In genomic region chr3:49717539-49718418, GRCh38 we compare ENCODE assay signal across 12 cellular contexts. TPM values are rescaled to one million over a fixed set of nuclear protein-coding genes. Genes with fewer than 3 reads are reported as not detected.
A peak's percentile ranks its signal among the peaks of the same experiment; 100 is the strongest.
DNase-seq lines count a peak whose midpoint lies in the region; ATAC-seq and TF ChIP-seq lines count a peak whose summit lies in the region.
"Had no signal": no experiment of that assay in that cellular context is flagged by ENCODE, and none has a peak within 500 bp of the region (broad histone marks: within the 10 kb centered on the region; RNA-seq: fewer than 3 reads in every experiment).

No MANE protein-coding gene starts in this region.

- H3K36me3 Mint-ChIP-seq in endodermal cell (ENCODE audit: low read depth) = peaks cover 30% of the 10 kb centered on the region

- no peak overlapping the region for H3K9ac ChIP-seq in endodermal cell (ENCODE audit: extremely low read depth, low read length, poor library complexity, severe bottlenecking)
- no peak overlapping the region for H3K9ac ChIP-seq in Karpas-422 (ENCODE audit: low read length)

- H2AFZ ChIP-seq in osteoblast (ENCODE audit: low read length) (no peak overlapping the region), Karpas-422 (ENCODE audit: low read length) (no peak overlapping the region)

- H3K4me2 ChIP-seq in osteoblast (ENCODE audit: insufficient read depth, low read length) (no peak overlapping the region), Karpas-422 (ENCODE audit: low read depth, low read length, poor library complexity, severe bottlenecking) (no peak overlapping the region)
- H3K4me2 ChIP-seq: A549 had no signal

- peaks cover 10% of the 10 kb centered on the region for H3K4me1 Mint-ChIP-seq in endodermal cell

- H3K27me3 Mint-ChIP-seq in endodermal cell (ENCODE audit: insufficient read depth) = peaks cover 4% of the 10 kb centered on the region

- H3K27me3 ChIP-seq in endodermal cell (ENCODE audit: control insufficient read depth, insufficient read depth, low read length, poor library complexity, severe bottlenecking) (no peaks in the 10 kb centered on the region), osteoblast (ENCODE audit: insufficient read depth, low read length) (no peaks in the 10 kb centered on the region), Karpas-422 (ENCODE audit: low read length) (no peaks in the 10 kb centered on the region)
- H3K27me3 ChIP-seq: brain microvascular endothelial cell, gastroesophageal sphincter had no signal

- H4K20me1 ChIP-seq in osteoblast (ENCODE audit: insufficient read depth, low read length) (peaks cover 18% of the 10 kb centered on the region), Karpas-422 (ENCODE audit: insufficient read depth, low read depth, low read length) (no peaks in the 10 kb centered on the region)

- POLR2A ChIA-PET in HEK293T (lab: Yijun Ruan, JAX) = interaction anchor here (1.0 kb wide), 1 partner anchor 39 kb away, joined by 3 read pairs; no protein-coding TSS in a partner anchor

- no peak for TF ChIP-seq CTCF in endodermal cell (conservative IDR thresholded peaks at IDR 0.05)
- TF ChIP-seq CTCF in osteoblast (IDR thresholded peaks at IDR 0.05; ENCODE audit: extremely low read depth, low read depth, low read length) = no peak
- TF ChIP-seq CTCF in GM20000 (IDR thresholded peaks at IDR 0.05; ENCODE audit: extremely low read depth, missing control alignments) = no peak

- no peak overlapping the region for H3K27ac ChIP-seq in endodermal cell (ENCODE audit: low read depth, low read length)
- H3K27ac ChIP-seq in osteoblast (ENCODE audit: low read depth, low read length) = no peak overlapping the region
- H3K27ac ChIP-seq in Karpas-422 (ENCODE audit: low read length) = no peak overlapping the region
- H3K27ac ChIP-seq: A549, brain microvascular endothelial cell, gastroesophageal sphincter, thoracic aorta had no signal

- ATAC-seq in GM18873 (IDR thresholded peaks at IDR 0.05; ENCODE audit: low FRiP score, unreplicated experiment) = no peak
- ATAC-seq: A549, gastroesophageal sphincter had no signal

- H3K9me3 ChIP-seq in endodermal cell (ENCODE audit: control insufficient read depth, low read length) = no peaks in the 10 kb centered on the region
- no peaks in the 10 kb centered on the region for H3K9me3 ChIP-seq in osteoblast (ENCODE audit: low read depth, low read length)
- no peaks in the 10 kb centered on the region for H3K9me3 ChIP-seq in Karpas-422 (ENCODE audit: low read length)
- H3K9me3 ChIP-seq: A549, gastroesophageal sphincter, thoracic aorta had no signal

- no peaks in the 10 kb centered on the region for H3K9me2 ChIP-seq in Karpas-422 (replicated peaks; ENCODE audit: insufficient read depth, low read length)

- no peaks in the 10 kb centered on the region for H3K9me3 Mint-ChIP-seq in endodermal cell

- H3K4me3 Mint-ChIP-seq in endodermal cell = peak overlapping the region; percentile 69

- H3K36me3 ChIP-seq in endodermal cell (ENCODE audit: control insufficient read depth, insufficient read depth, low read length) (peaks cover 24% of the 10 kb centered on the region), osteoblast (ENCODE audit: insufficient read depth, low read length) (peaks cover 20% of the 10 kb centered on the region), Karpas-422 (ENCODE audit: insufficient read depth, low read length) (peaks cover 15% of the 10 kb centered on the region; the same call in 1 of the 2 replicates)

- H3K4me3 ChIP-seq in endodermal cell (ENCODE audit: low read length) (no peak overlapping the region), osteoblast (ENCODE audit: insufficient read depth, low read length) (no peak overlapping the region), Karpas-422 (ENCODE audit: low read length) (no peak overlapping the region)
- H3K4me3 ChIP-seq: A549 had no signal

- peak; percentile 47 for DNase-seq in NCI-H748 (lab: John Stamatoyannopoulos, UW; ENCODE audit: unreplicated experiment)
- no peak for DNase-seq in NCI-H748 treated with DMSO at 0.1 percent for 48 hours (lab: John Stamatoyannopoulos, UW)
- DNase-seq in HEK293T (ENCODE audit: extremely low spot score) = no peak
- peak; percentile 53 for DNase-seq in endodermal cell
- peak; percentile 23 for DNase-seq in osteoblast (ENCODE audit: insufficient read length, low spot score, missing footprints)
- no peak for DNase-seq in Karpas-422
- DNase-seq in GM20000 (ENCODE audit: low spot score) = no peak
- DNase-seq: brain microvascular endothelial cell had no signal

- H3K27ac Mint-ChIP-seq in endodermal cell = peak overlapping the region; percentile 92

- CTCF ChIA-PET in HEK293T (lab: Yijun Ruan, JAX) = no interaction called here

- 95 to 99% methylated on average over 31 to 38 of the region's 38 CpGs for whole genome bisulfite sequencing in endodermal cell (ENCODE audit: insufficient coverage in 1 of 2, insufficient read length in 1 of 2), 2 experiments

- H3K79me2 ChIP-seq in osteoblast (ENCODE audit: insufficient read depth, low read length) (peaks cover 10% of the 10 kb centered on the region), Karpas-422 (ENCODE audit: low read length) (peaks cover 4% of the 10 kb centered on the region)

- H3K4me1 ChIP-seq in endodermal cell (ENCODE audit: control insufficient read depth, insufficient read depth, low read length) (peaks cover 3% of the 10 kb centered on the region), osteoblast (ENCODE audit: insufficient read depth, low read length) (peaks cover 10% of the 10 kb centered on the region), Karpas-422 (ENCODE audit: low read length) (peaks cover 15% of the 10 kb centered on the region)

TF ChIP-seq in HEK293T, 16 proteins besides CTCF, POLR2A, EP300 and RAD21:
- TF ChIP-seq FOXM1 (IDR thresholded peaks at IDR 0.05; ENCODE audit: borderline replicate concordance) (no peak), L3MBTL2 (conservative IDR thresholded peaks at IDR 0.05) (no peak), ZNF384 (IDR thresholded peaks at IDR 0.05) (no peak), FOXK2 (IDR thresholded peaks at IDR 0.05) (no peak), TARDBP (IDR thresholded peaks at IDR 0.05) (no peak), SP1 (IDR thresholded peaks at IDR 0.05) (no peak), LEF1 (IDR thresholded peaks at IDR 0.05; ENCODE audit: borderline replicate concordance) (0 out of 2 replicates have a peak, but pooled peaks have one; percentile 6), BHLHE40 (IDR thresholded peaks at IDR 0.05; ENCODE audit: borderline replicate concordance) (no peak)
TF ChIP-seq in HEK293T: peak in this region for 1.

RNA-seq across cellular contexts. Expression of gene AMIGO3, which starts 1.7 kb away (rescaled TPM):
- 1 to 10 TPM; 1.4 to 3.0 TPM for total RNA-seq in endodermal cell
- polyA plus RNA-seq in endodermal cell (2013, experiment 1 of 2) = 1.5 TPM
- 1.7 TPM for polyA plus RNA-seq in endodermal cell (2013, experiment 2 of 2)
- total RNA-seq in osteoblast = 0.29 and 1.8 TPM in 2 replicates
- total RNA-seq in Karpas-422 (2014; rRNA removed; shearing (Covaris generic); ENCODE audit: low replicate concordance) = 3.8 TPM in 1 of 2 replicates, not detected in the other

RNA-seq across cellular contexts. Expression of gene GMPPB, which starts 6.0 kb away (rescaled TPM):
- total RNA-seq in endodermal cell (10 to 100 TPM; 35.5 to 38.2 TPM), osteoblast (17.4 and 21.0 TPM in 2 replicates)
- 20.3 TPM for polyA plus RNA-seq in endodermal cell (2013, experiment 1 of 2)
- polyA plus RNA-seq in endodermal cell (2013, experiment 2 of 2) = 19.3 TPM
- 10.1 and 13.6 TPM in 2 replicates for total RNA-seq in Karpas-422 (2014; rRNA removed; shearing (Covaris generic); ENCODE audit: low replicate concordance)

RNA-seq across cellular contexts. Expression of gene RNF123, which starts 28.4 kb away (rescaled TPM):
- 10 to 100 TPM; 47.3 to 47.6 TPM for total RNA-seq in endodermal cell
- polyA plus RNA-seq in endodermal cell (2013, experiment 1 of 2) = 38.6 TPM
- polyA plus RNA-seq in endodermal cell (2013, experiment 2 of 2) = 33.5 TPM
- 25.0 and 33.3 TPM in 2 replicates for total RNA-seq in osteoblast
- 20.1 and 31.5 TPM in 2 replicates for total RNA-seq in Karpas-422 (2014; rRNA removed; shearing (Covaris generic); ENCODE audit: low replicate concordance)

RNA-seq across cellular contexts. Expression of gene MST1, which starts 28.5 kb away (rescaled TPM):
- 10 to 100 TPM; 30.8 to 35.5 TPM for total RNA-seq in endodermal cell
- 21.9 TPM for polyA plus RNA-seq in endodermal cell (2013, experiment 1 of 2)
- polyA plus RNA-seq in endodermal cell (2013, experiment 2 of 2) = 17.2 TPM
- total RNA-seq in osteoblast = 6.5 and 6.9 TPM in 2 replicates
- total RNA-seq in Karpas-422 (2014; rRNA removed; shearing (Covaris generic); ENCODE audit: low replicate concordance) = 19.8 and 25.6 TPM in 2 replicates

RNA-seq across cellular contexts. Expression of gene APEH, which starts 43.6 kb away (rescaled TPM):
- total RNA-seq in endodermal cell (100 to 1,000 TPM; 188 to 216 TPM), osteoblast (98.8 and 101 TPM in 2 replicates)
- polyA plus RNA-seq in endodermal cell (2013, experiment 1 of 2) = 90.5 TPM
- polyA plus RNA-seq in endodermal cell (2013, experiment 2 of 2) = 84.2 TPM
- total RNA-seq in Karpas-422 (2014; rRNA removed; shearing (Covaris generic); ENCODE audit: low replicate concordance) = 96.3 and 175 TPM in 2 replicates

Comparison
In these comparisons a context has a peak if more than half of its experiments do, and no peak if none do; other contexts are left out.
1. DNase-seq: peak in NCI-H748 (single experiment), endodermal cell (single experiment) and osteoblast (single experiment); none in NCI-H748 treated with DMSO at 0.1 percent for 48 hours (single experiment), HEK293T (single experiment), Karpas-422 (single experiment) and GM20000 (single experiment).